1 cellular context compared by ENCODE assay signal in genomic region chr19:45423589-45424190, GRCh38.
TF ChIP-seq lines count a peak whose summit lies in the region.

Gene ERCC1, minus strand, starts transcription at chr19:45423917. Its CDS starts 543 bp downstream, at chr19:45423374.

TF ChIP-seq in HepG2, 621 proteins besides CTCF, POLR2A, EP300 and RAD21 (continued from another document and continues in another):
- TF ChIP-seq CAMTA2 (CRISPR knock-in tag; IDR thresholded peaks at IDR 0.05; ENCODE audit: borderline replicate concordance) (peak; percentile 35; the same call in 1 of the 2 replicates), FOXJ3 (CRISPR knock-in tag; IDR thresholded peaks at IDR 0.05; ENCODE audit: borderline replicate concordance) (no peak), THAP11 (CRISPR knock-in tag; IDR thresholded peaks at IDR 0.05) (peak; percentile 94), KAT7 (CRISPR knock-in tag; IDR thresholded peaks at IDR 0.05; ENCODE audit: borderline replicate concordance) (peak; percentile 31; the same call in 1 of the 2 replicates), TBL1XR1 (IDR thresholded peaks at IDR 0.05; ENCODE audit: borderline replicate concordance, low read length, partially characterized antibody) (no peak), MIER2 (CRISPR knock-in tag; IDR thresholded peaks at IDR 0.05) (peak; percentile 59; the same call in 1 of the 2 replicates), POGZ (CRISPR knock-in tag; IDR thresholded peaks at IDR 0.05) (peak; percentile 52; the same call in 1 of the 2 replicates), ZNF891 (CRISPR knock-in tag; IDR thresholded peaks at IDR 0.05) (peak; percentile 51; the same call in 1 of the 2 replicates), ATF7-NPFF (CRISPR knock-in tag; IDR thresholded peaks at IDR 0.05; ENCODE audit: low read depth) (peak; percentile 86), PRMT3 (CRISPR knock-in tag; IDR thresholded peaks at IDR 0.05; ENCODE audit: borderline replicate concordance, low read depth) (no peak), CBX1 (IDR thresholded peaks at IDR 0.05; ENCODE audit: low read depth) (peak; percentile 38), IKZF1 (IDR thresholded peaks at IDR 0.05) (no peak), ETV6 (CRISPR knock-in tag; conservative IDR thresholded peaks at IDR 0.05) (0 out of 2 replicates have a peak, but pooled peaks have one; percentile 54), NCOA5 (CRISPR knock-in tag; IDR thresholded peaks at IDR 0.05) (no peak), MXD4 (CRISPR knock-in tag; IDR thresholded peaks at IDR 0.05) (peak; percentile 85), FOSL2 (CRISPR knock-in tag; IDR thresholded peaks at IDR 0.05) (peak; percentile 72), MNT (IDR thresholded peaks at IDR 0.05) (peak; percentile 31; the same call in 1 of the 2 replicates), TOE1 (CRISPR knock-in tag; IDR thresholded peaks at IDR 0.05) (peak; percentile 56; the same call in 1 of the 2 replicates), GMEB1 (CRISPR knock-in tag; IDR thresholded peaks at IDR 0.05; ENCODE audit: borderline replicate concordance) (peak; percentile 87), KMT2B (CRISPR knock-in tag; IDR thresholded peaks at IDR 0.05) (peak; percentile 65; the same call in 1 of the 2 replicates), ISL2 (CRISPR knock-in tag; IDR thresholded peaks at IDR 0.05) (peak; percentile 37), ZNF772 (CRISPR knock-in tag; IDR thresholded peaks at IDR 0.05) (peak; percentile 94), ZSCAN21 (CRISPR knock-in tag; IDR thresholded peaks at IDR 0.05; ENCODE audit: borderline replicate concordance) (peak; percentile 62; the same call in 1 of the 2 replicates), ZNF350 (CRISPR knock-in tag; IDR thresholded peaks at IDR 0.05; ENCODE audit: borderline replicate concordance, low read depth) (peak; percentile 99; the same call in 1 of the 2 replicates), SSRP1 (CRISPR knock-in tag; IDR thresholded peaks at IDR 0.05) (peak; percentile 40; the same call in 1 of the 2 replicates), AHDC1 (CRISPR knock-in tag; IDR thresholded peaks at IDR 0.05; ENCODE audit: borderline replicate concordance) (0 out of 2 replicates have a peak, but pooled peaks have one; percentile 29), KDM5B (CRISPR knock-in tag; IDR thresholded peaks at IDR 0.05; ENCODE audit: borderline replicate concordance) (peak; percentile 97), ZNF512B (CRISPR knock-in tag; IDR thresholded peaks at IDR 0.05; ENCODE audit: borderline replicate concordance) (0 out of 2 replicates have a peak, but pooled peaks have one; percentile 75), ATRX (CRISPR knock-in tag; IDR thresholded peaks at IDR 0.05; ENCODE audit: borderline replicate concordance) (no peak), HNRNPL (IDR thresholded peaks at IDR 0.05; ENCODE audit: low read depth, low read length) (0 out of 2 replicates have a peak, but pooled peaks have one; percentile 21), ZNF773 (CRISPR knock-in tag; IDR thresholded peaks at IDR 0.05; ENCODE audit: borderline replicate concordance) (no peak), PATZ1 (CRISPR knock-in tag; IDR thresholded peaks at IDR 0.05) (peak; percentile 77), ZNF598 (CRISPR knock-in tag; IDR thresholded peaks at IDR 0.05; ENCODE audit: borderline replicate concordance) (0 out of 2 replicates have a peak, but pooled peaks have one; percentile 49), ZBTB38 (CRISPR knock-in tag; IDR thresholded peaks at IDR 0.05) (peak; percentile 79), ZNF792 (CRISPR knock-in tag; IDR thresholded peaks at IDR 0.05) (no peak; the same call in none of the 2 replicates), SKI (IDR thresholded peaks at IDR 0.05; ENCODE audit: partially characterized antibody) (peak; percentile 9), ZNF724P (CRISPR knock-in tag; IDR thresholded peaks at IDR 0.05; ENCODE audit: borderline replicate concordance) (peak; percentile 93; the same call in 1 of the 2 replicates), ZNF75D (CRISPR knock-in tag; IDR thresholded peaks at IDR 0.05; ENCODE audit: borderline replicate concordance) (no peak), MAF1 (CRISPR knock-in tag; IDR thresholded peaks at IDR 0.05; ENCODE audit: borderline replicate concordance) (no peak; the same call in 1 of the 2 replicates), AGO2 (optimal IDR thresholded peaks at IDR 0.05; ENCODE audit: low read depth, low read length) (peak; percentile 85), KLF11 (CRISPR knock-in tag; IDR thresholded peaks at IDR 0.05) (0 out of 2 replicates have a peak, but pooled peaks have one; percentile 71), MIXL1 (CRISPR knock-in tag; IDR thresholded peaks at IDR 0.05) (peak; percentile 62)
- TF ChIP-seq, protein P1, sequence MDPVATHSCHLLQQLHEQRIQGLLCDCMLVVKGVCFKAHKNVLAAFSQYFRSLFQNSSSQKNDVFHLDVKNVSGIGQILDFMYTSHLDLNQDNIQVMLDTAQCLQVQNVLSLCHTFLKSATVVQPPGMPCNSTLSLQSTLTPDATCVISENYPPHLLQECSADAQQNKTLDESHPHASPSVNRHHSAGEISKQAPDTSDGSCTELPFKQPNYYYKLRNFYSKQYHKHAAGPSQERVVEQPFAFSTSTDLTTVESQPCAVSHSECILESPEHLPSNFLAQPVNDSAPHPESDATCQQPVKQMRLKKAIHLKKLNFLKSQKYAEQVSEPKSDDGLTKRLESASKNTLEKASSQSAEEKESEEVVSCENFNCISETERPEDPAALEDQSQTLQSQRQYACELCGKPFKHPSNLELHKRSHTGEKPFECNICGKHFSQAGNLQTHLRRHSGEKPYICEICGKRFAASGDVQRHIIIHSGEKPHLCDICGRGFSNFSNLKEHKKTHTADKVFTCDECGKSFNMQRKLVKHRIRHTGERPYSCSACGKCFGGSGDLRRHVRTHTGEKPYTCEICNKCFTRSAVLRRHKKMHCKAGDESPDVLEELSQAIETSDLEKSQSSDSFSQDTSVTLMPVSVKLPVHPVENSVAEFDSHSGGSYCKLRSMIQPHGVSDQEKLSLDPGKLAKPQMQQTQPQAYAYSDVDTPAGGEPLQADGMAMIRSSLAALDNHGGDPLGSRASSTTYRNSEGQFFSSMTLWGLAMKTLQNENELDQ (CRISPR knock-in tag; IDR thresholded peaks at IDR 0.05; ENCODE audit: borderline replicate concordance) = peak; percentile 94
- TF ChIP-seq, protein P2, sequence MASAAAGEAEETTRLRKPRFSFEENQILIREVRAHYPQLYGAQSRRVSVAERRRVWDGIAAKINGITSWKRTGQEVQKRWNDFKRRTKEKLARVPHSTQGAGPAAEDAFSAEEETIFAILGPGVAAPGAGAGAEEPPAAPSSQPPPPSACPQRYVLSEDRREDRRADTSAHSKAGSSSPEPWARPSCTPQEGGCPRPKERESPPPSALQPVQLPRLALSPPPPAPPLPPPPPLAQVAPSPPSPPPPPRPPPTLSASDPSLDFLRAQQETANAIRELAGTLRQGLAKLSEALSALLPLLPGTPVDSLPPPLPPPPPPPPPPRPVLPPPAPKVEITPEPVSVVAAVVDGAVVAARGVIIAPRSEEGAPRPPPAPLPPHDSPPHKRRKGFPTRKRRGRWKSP (CRISPR knock-in tag; IDR thresholded peaks at IDR 0.05) = peak; percentile 70; the same call in 1 of the 2 replicates
- TF ChIP-seq, protein P3, sequence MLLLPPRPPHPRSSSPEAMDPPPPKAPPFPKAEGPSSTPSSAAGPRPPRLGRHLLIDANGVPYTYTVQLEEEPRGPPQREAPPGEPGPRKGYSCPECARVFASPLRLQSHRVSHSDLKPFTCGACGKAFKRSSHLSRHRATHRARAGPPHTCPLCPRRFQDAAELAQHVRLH (CRISPR knock-in tag; IDR thresholded peaks at IDR 0.05; ENCODE audit: borderline replicate concordance, low read depth) = peak; percentile 70
